Comparison of ENCODE assay signal across 38 cellular contexts in genomic region chr7:43559939-43560335, GRCh38.
"Had no signal": no experiment of that assay in that cellular context is flagged by ENCODE, and none has a peak within 500 bp of the region (broad histone marks: within the 10 kb centered on the region; RNA-seq: fewer than 3 reads in every experiment).

No MANE protein-coding gene starts in this region.

- H3K4me1 ChIP-seq: adrenal gland, ascending aorta, body of pancreas, breast epithelium had no signal

- H3K9me3 Mint-ChIP-seq: activated naive CD4-positive, alpha-beta T cell treated with anti-CD3 and anti-CD28 coated beads for 36 hours; activated naive CD4-positive, alpha-beta T cell treated with anti-CD3 and anti-CD28 coated beads, Interleukin-2, amount 10 ng/mL, durations not matched to agents 7 days and 5 days; activated naive CD8-positive, alpha-beta T cell treated with anti-CD3 and anti-CD28 coated beads for 36 hours; activated naive CD8-positive, alpha-beta T cell treated with anti-CD3 and anti-CD28 coated beads, Interleukin-2, amount 10 ng/mL, durations not matched to agents 7 days and 5 days; activated naive CD8-positive, alpha-beta T cell treated with anti-CD3 and anti-CD28 coated beads, Interleukin-2, amount 50 U/mL, for 24 hours; activated T-cell treated with anti-CD3 and anti-CD28 coated beads, Interleukin-2, amount 50 U/mL, for 24 hours; activated T-cell treated with anti-CD3 and anti-CD28 coated beads, Interleukin-2, amount 50 U/mL, for 4 hours; activated T-helper 1 cell treated with anti-CD3 and anti-CD28 coated beads, Interleukin-12 subunit alpha, Interleukin-12 subunit beta, Interleukin-2, Interleukin-4 antibody, amounts not matched to agents 30 ng/mL and 10 ng/mL and 1 ng/mL, durations not matched to agents 14 hours and 24 hours and 36 hours; activated T-helper 17 cell treated with anti-CD3 and anti-CD28 coated beads, Interleukin-2, amount 50 U/mL, for 72 hours; activated T-helper 2 cell treated with anti-CD3 and anti-CD28 coated beads, Interferon-gamma antibody, Interleukin-2, Interleukin-4, amounts not matched to agents 10 μg/mL and 5 μg/mL and 100 μg/mL, durations not matched to agents 14 hours and 24 hours and 36 hours; brain; central memory CD8-positive, alpha-beta T cell had no signal

- H3K4me3 Mint-ChIP-seq: activated naive CD4-positive, alpha-beta T cell treated with anti-CD3 and anti-CD28 coated beads for 36 hours; activated naive CD4-positive, alpha-beta T cell treated with anti-CD3 and anti-CD28 coated beads, Interleukin-2, amount 10 ng/mL, durations not matched to agents 7 days and 5 days; activated naive CD4-positive, alpha-beta T cell treated with anti-CD3 and anti-CD28 coated beads, Interleukin-2, amount 50 U/mL, for 24 hours; activated naive CD8-positive, alpha-beta T cell; activated naive CD8-positive, alpha-beta T cell treated with anti-CD3 and anti-CD28 coated beads for 36 hours; activated naive CD8-positive, alpha-beta T cell treated with anti-CD3 and anti-CD28 coated beads, Interleukin-2, amount 10 ng/mL, durations not matched to agents 7 days and 5 days; activated naive CD8-positive, alpha-beta T cell treated with anti-CD3 and anti-CD28 coated beads, Interleukin-2, amount 50 U/mL, for 24 hours; activated T-cell treated with anti-CD3 and anti-CD28 coated beads, Interleukin-2, amount 50 U/mL, for 24 hours; activated T-cell treated with anti-CD3 and anti-CD28 coated beads, Interleukin-2, amount 50 U/mL, for 4 hours; activated T-cell treated with anti-CD3 and anti-CD28 coated beads, Interleukin-2, amount 50 U/mL, for 72 hours; activated T-helper 1 cell treated with anti-CD3 and anti-CD28 coated beads, Interleukin-12 subunit alpha, Interleukin-12 subunit beta, Interleukin-2, Interleukin-4 antibody, amounts not matched to agents 30 ng/mL and 10 ng/mL and 1 ng/mL, durations not matched to agents 14 hours and 24 hours and 36 hours; activated T-helper 17 cell treated with anti-CD3 and anti-CD28 coated beads, Interleukin-2, amount 50 U/mL, for 72 hours; brain; central memory CD8-positive, alpha-beta T cell had no signal

- H3K27ac ChIP-seq: adrenal gland, ascending aorta, body of pancreas, brain microvascular endothelial cell, breast epithelium, cardiac muscle cell had no signal

- H3K4me1 Mint-ChIP-seq: activated naive CD8-positive, alpha-beta T cell treated with anti-CD3 and anti-CD28 coated beads for 36 hours; central memory CD8-positive, alpha-beta T cell had no signal

- H3K9me3 ChIP-seq: adrenal gland, ascending aorta, body of pancreas, breast epithelium had no signal

- H3K27me3 Mint-ChIP-seq: activated naive CD4-positive, alpha-beta T cell treated with anti-CD3 and anti-CD28 coated beads, Interleukin-2, amount 50 U/mL, for 24 hours; activated naive CD8-positive, alpha-beta T cell treated with anti-CD3 and anti-CD28 coated beads for 36 hours; brain had no signal

- H3K27me3 ChIP-seq: ascending aorta, body of pancreas, brain microvascular endothelial cell, breast epithelium, cardiac muscle cell had no signal

- DNase-seq: activated effector memory CD4-positive, alpha-beta T cell treated with anti-CD3 and anti-CD28 coated beads, Interleukin-2, amount 50 U/mL, for 16 hours; activated effector memory CD4-positive, alpha-beta T cell treated with Interleukin-2 at 50 U/mL for 16 hours; activated gamma-delta T cell; activated gamma-delta T cell treated with Interleukin-2 at 50 U/mL for 16 hours; activated naive CD4-positive, alpha-beta T cell; activated naive CD4-positive, alpha-beta T cell treated with anti-CD3 and anti-CD28 coated beads for 36 hours; activated naive CD4-positive, alpha-beta T cell treated with anti-CD3 and anti-CD28 coated beads, Interleukin-2, amount 10 ng/mL, durations not matched to agents 7 days and 5 days; activated naive CD4-positive, alpha-beta T cell treated with anti-CD3 and anti-CD28 coated beads, Interleukin-2, amount 50 U/mL, for 16 hours; activated naive CD4-positive, alpha-beta T cell treated with Interleukin-2 at 50 U/mL for 16 hours; activated naive CD8-positive, alpha-beta T cell treated with anti-CD3 and anti-CD28 coated beads for 36 hours; activated naive CD8-positive, alpha-beta T cell treated with anti-CD3 and anti-CD28 coated beads, Interleukin-2, amount 10 ng/mL, durations not matched to agents 7 days and 5 days; activated naive CD8-positive, alpha-beta T cell treated with anti-CD3 and anti-CD28 coated beads, Interleukin-2, amount 50 U/mL, for 24 hours; activated T-cell treated with anti-CD3 and anti-CD28 coated beads, Interleukin-2, amount 50 U/mL, for 1 hour; activated T-cell treated with anti-CD3 and anti-CD28 coated beads, Interleukin-2, amount 50 U/mL, for 24 hours; activated T-cell treated with anti-CD3 and anti-CD28 coated beads, Interleukin-2, amount 50 U/mL, for 4 hours; activated T-cell treated with anti-CD3 and anti-CD28 coated beads, Interleukin-2, amount 50 U/mL, for 48 hours; activated T-cell treated with anti-CD3 and anti-CD28 coated beads, Interleukin-2, amount 50 U/mL, for 72 hours; adrenal gland; amniotic stem cell; amygdala; anterior cingulate cortex; aorta; body of pancreas; brain microvascular endothelial cell; caudate nucleus; central memory CD4-positive, alpha-beta T cell; cerebellar nuclear complex had no signal

- H3K36me3 Mint-ChIP-seq: activated naive CD4-positive, alpha-beta T cell treated with anti-CD3 and anti-CD28 coated beads, Interleukin-2, amount 10 ng/mL, durations not matched to agents 7 days and 5 days; activated naive CD4-positive, alpha-beta T cell treated with anti-CD3 and anti-CD28 coated beads, Interleukin-2, amount 50 U/mL, for 24 hours; activated naive CD4-positive, alpha-beta T cell treated with anti-CD3 and anti-CD28 coated beads, Interleukin-2, amount 50 U/mL, for 72 hours; activated naive CD8-positive, alpha-beta T cell; activated naive CD8-positive, alpha-beta T cell treated with anti-CD3 and anti-CD28 coated beads for 36 hours; activated naive CD8-positive, alpha-beta T cell treated with anti-CD3 and anti-CD28 coated beads, Interleukin-2, amount 10 ng/mL, durations not matched to agents 7 days and 5 days had no signal

- H3K27ac Mint-ChIP-seq: activated naive CD4-positive, alpha-beta T cell treated with anti-CD3 and anti-CD28 coated beads for 36 hours; activated naive CD4-positive, alpha-beta T cell treated with anti-CD3 and anti-CD28 coated beads, Interleukin-2, amount 10 ng/mL, durations not matched to agents 7 days and 5 days; activated naive CD4-positive, alpha-beta T cell treated with anti-CD3 and anti-CD28 coated beads, Interleukin-2, amount 50 U/mL, for 24 hours; activated naive CD4-positive, alpha-beta T cell treated with anti-CD3 and anti-CD28 coated beads, Interleukin-2, amount 50 U/mL, for 72 hours; activated naive CD8-positive, alpha-beta T cell; activated naive CD8-positive, alpha-beta T cell treated with anti-CD3 and anti-CD28 coated beads for 36 hours; activated naive CD8-positive, alpha-beta T cell treated with anti-CD3 and anti-CD28 coated beads, Interleukin-2, amount 10 ng/mL, durations not matched to agents 7 days and 5 days; activated naive CD8-positive, alpha-beta T cell treated with anti-CD3 and anti-CD28 coated beads, Interleukin-2, amount 50 U/mL, for 24 hours; activated T-cell treated with anti-CD3 and anti-CD28 coated beads, Interleukin-2, amount 50 U/mL, for 24 hours; activated T-cell treated with anti-CD3 and anti-CD28 coated beads, Interleukin-2, amount 50 U/mL, for 72 hours; activated T-helper 1 cell treated with anti-CD3 and anti-CD28 coated beads, Interleukin-12 subunit alpha, Interleukin-12 subunit beta, Interleukin-2, Interleukin-4 antibody, amounts not matched to agents 30 ng/mL and 10 ng/mL and 1 ng/mL, durations not matched to agents 14 hours and 24 hours and 36 hours; activated T-helper 2 cell treated with anti-CD3 and anti-CD28 coated beads, Interferon-gamma antibody, Interleukin-2, Interleukin-4, amounts not matched to agents 10 μg/mL and 5 μg/mL and 100 μg/mL, durations not matched to agents 14 hours and 24 hours and 36 hours; brain had no signal

- H3K36me3 ChIP-seq: adrenal gland, ascending aorta, brain microvascular endothelial cell, breast epithelium, cardiac muscle cell had no signal

- H3K4me3 ChIP-seq: adrenal gland, ascending aorta, body of pancreas, breast epithelium, cardiac muscle cell had no signal
